In genomic region chr7:33334349-33334748, GRCh38 we compare ENCODE assay signal across 9 cellular contexts.
A peak's percentile ranks its signal among the peaks of the same experiment; 100 is the strongest.
DNase-seq lines count a peak whose midpoint lies in the region; ATAC-seq, FAIRE-seq and TF ChIP-seq lines count a peak whose summit lies in the region.
"Had no signal": no experiment of that assay in that cellular context is flagged by ENCODE, and none has a peak within 500 bp of the region (broad histone marks: within the 10 kb centered on the region; RNA-seq: fewer than 3 reads in every experiment).

No MANE protein-coding gene starts in this region.

- ATAC-seq in GM18861 (IDR thresholded peaks at IDR 0.05; ENCODE audit: unreplicated experiment) (no peak), left cardiac atrium (no peak), pancreas (no peak)
- no peak for ATAC-seq in activated T-cell treated with anti-CD3 and anti-CD28 coated beads, Interleukin-2, amount 50 U/mL, for 72 hours (replicated peaks in 1 of 2)

- H3K27ac ChIP-seq in brain microvascular endothelial cell, result no peak overlapping the region
- H3K27ac ChIP-seq in pancreas, result no peak overlapping the region

- H3K27me3 ChIP-seq in brain microvascular endothelial cell (replicated peaks) (no peaks in the 10 kb centered on the region), pancreas (no peaks in the 10 kb centered on the region)

- TF ChIP-seq CTCF in brain microvascular endothelial cell (IDR thresholded peaks at IDR 0.05; ENCODE audit: low read depth, low read length, missing control alignments) (peak; percentile 62), osteocyte (IDR thresholded peaks at IDR 0.05) (peak; percentile 50), pancreas (IDR thresholded peaks at IDR 0.05) (no peak)

- no peaks in the 10 kb centered on the region for H3K36me3 ChIP-seq in brain microvascular endothelial cell (replicated peaks)
- H3K36me3 ChIP-seq in pancreas, result no peaks in the 10 kb centered on the region

- in situ Hi-C loops in brain microvascular endothelial cell (cut with HindIII; ENCODE audit: low pct_ligation_motif_present, low sequenced_read_pairs), result no loop called here

- H3K36me3 Mint-ChIP-seq in osteocyte (ENCODE audit: unreplicated experiment), result no peaks in the 10 kb centered on the region
- no peaks in the 10 kb centered on the region for H3K36me3 Mint-ChIP-seq in activated T-cell treated with anti-CD3 and anti-CD28 coated beads, Interleukin-2, amount 50 U/mL, for 72 hours (ENCODE audit: insufficient read depth in 2 of 2)
- H3K36me3 Mint-ChIP-seq: activated naive CD8-positive, alpha-beta T cell treated with anti-CD3 and anti-CD28 coated beads, Interleukin-2, amount 10 ng/mL, durations not matched to agents 7 days and 5 days had no signal

- H3K4me1 ChIP-seq in pancreas, result no peaks in the 10 kb centered on the region

- no peak for TF ChIP-seq POLR2A in GM12891 (IDR thresholded peaks at IDR 0.05; ENCODE audit: low read depth, low read length)

- no peak overlapping the region for H3K27ac Mint-ChIP-seq in osteocyte (ENCODE audit: unreplicated experiment)
- H3K27ac Mint-ChIP-seq in activated T-cell treated with anti-CD3 and anti-CD28 coated beads, Interleukin-2, amount 50 U/mL, for 72 hours, result no peak overlapping the region
- H3K27ac Mint-ChIP-seq: activated naive CD8-positive, alpha-beta T cell treated with anti-CD3 and anti-CD28 coated beads, Interleukin-2, amount 10 ng/mL, durations not matched to agents 7 days and 5 days had no signal

- H3K27me3 Mint-ChIP-seq in osteocyte (ENCODE audit: unreplicated experiment), result no peaks in the 10 kb centered on the region
- H3K27me3 Mint-ChIP-seq in activated T-cell treated with anti-CD3 and anti-CD28 coated beads, Interleukin-2, amount 50 U/mL, for 72 hours (ENCODE audit: low read depth), result no peaks in the 10 kb centered on the region
- H3K27me3 Mint-ChIP-seq: activated naive CD8-positive, alpha-beta T cell treated with anti-CD3 and anti-CD28 coated beads, Interleukin-2, amount 10 ng/mL, durations not matched to agents 7 days and 5 days had no signal

- no peak overlapping the region for H3K4me3 Mint-ChIP-seq in osteocyte (ENCODE audit: unreplicated experiment)
- no peak overlapping the region for H3K4me3 Mint-ChIP-seq in activated T-cell treated with anti-CD3 and anti-CD28 coated beads, Interleukin-2, amount 50 U/mL, for 72 hours
- H3K4me3 Mint-ChIP-seq: activated naive CD8-positive, alpha-beta T cell treated with anti-CD3 and anti-CD28 coated beads, Interleukin-2, amount 10 ng/mL, durations not matched to agents 7 days and 5 days had no signal

- no peaks in the 10 kb centered on the region for H3K4me1 Mint-ChIP-seq in osteocyte (ENCODE audit: unreplicated experiment)
- H3K4me1 Mint-ChIP-seq in activated T-cell treated with anti-CD3 and anti-CD28 coated beads, Interleukin-2, amount 50 U/mL, for 72 hours (ENCODE audit: low read depth), result no peaks in the 10 kb centered on the region
- H3K4me1 Mint-ChIP-seq: activated naive CD8-positive, alpha-beta T cell treated with anti-CD3 and anti-CD28 coated beads, Interleukin-2, amount 10 ng/mL, durations not matched to agents 7 days and 5 days had no signal

- peak; percentile 47 for FAIRE-seq in GM12891 (lab: Jason Lieb, UNC)
- FAIRE-seq in pancreas (lab: Jason Lieb, UNC), result no peak

- intact Hi-C loops in left cardiac atrium (cut with DNase I) (no loop called here), pancreas (cut with DNase I) (no loop called here)

- H3K9me3 Mint-ChIP-seq in osteocyte (ENCODE audit: unreplicated experiment), result no peaks in the 10 kb centered on the region
- H3K9me3 Mint-ChIP-seq in activated T-cell treated with anti-CD3 and anti-CD28 coated beads, Interleukin-2, amount 50 U/mL, for 72 hours, result no peaks in the 10 kb centered on the region
- H3K9me3 Mint-ChIP-seq: activated naive CD8-positive, alpha-beta T cell treated with anti-CD3 and anti-CD28 coated beads, Interleukin-2, amount 10 ng/mL, durations not matched to agents 7 days and 5 days had no signal

- H3K9me3 ChIP-seq in pancreas, result no peaks in the 10 kb centered on the region

- H3K4me3 ChIP-seq in brain microvascular endothelial cell (ENCODE audit: low read depth, low read length) (no peak overlapping the region), pancreas (no peak overlapping the region)

- WGBS in pancreas, 2 donors, result 72 to 87% methylated on average over 3 of the region's 3 CpGs

- DNase-seq in GM12891 (ENCODE audit: insufficient read length, low spot score) (no peak), NCI-H1694 treated with DMSO at 0.1 percent for 48 hours (lab: John Stamatoyannopoulos, UW) (peak; percentile 45), brain microvascular endothelial cell (peak; percentile 4), osteocyte (ENCODE audit: extremely low spot score, unreplicated experiment) (no peak), left cardiac atrium (no peak), pancreas (no peak)
- no peak for DNase-seq in activated T-cell treated with anti-CD3 and anti-CD28 coated beads, Interleukin-2, amount 50 U/mL, for 72 hours
- DNase-seq: activated naive CD8-positive, alpha-beta T cell treated with anti-CD3 and anti-CD28 coated beads, Interleukin-2, amount 10 ng/mL, durations not matched to agents 7 days and 5 days had no signal

TF ChIP-seq in GM12891, 5 proteins besides CTCF, POLR2A, EP300 and RAD21:
- no peak for TF ChIP-seq POU2F2 (IDR thresholded peaks at IDR 0.05; ENCODE audit: low read depth, low read length)
- no peak for TF ChIP-seq POLR2AphosphoS5 (IDR thresholded peaks at IDR 0.05; ENCODE audit: low read depth, low read length)
- TF ChIP-seq PAX5 (IDR thresholded peaks at IDR 0.05; ENCODE audit: insufficient read depth, low read length, severe bottlenecking), result no peak
- no peak for TF ChIP-seq SPI1 (IDR thresholded peaks at IDR 0.05; ENCODE audit: low read depth, low read length)
- no peak for TF ChIP-seq TAF1 (IDR thresholded peaks at IDR 0.05; ENCODE audit: low read depth, low read length)

Comparison
In these comparisons a context has a peak if more than half of its experiments do, and no peak if none do; other contexts are left out.
1. DNase-seq: peak in NCI-H1694 treated with DMSO at 0.1 percent for 48 hours (single experiment) and brain microvascular endothelial cell (single experiment); none in GM12891 (single experiment), osteocyte (single experiment), activated T-cell treated with anti-CD3 and anti-CD28 coated beads, Interleukin-2, amount 50 U/mL, for 72 hours (0 of 2), left cardiac atrium (single experiment) and pancreas (0 of 6).
2. CTCF ChIP-seq: peak in brain microvascular endothelial cell (single experiment) and osteocyte (single experiment); none in pancreas (0 of 4).